8 cellular contexts compared by ENCODE assay signal in the genomic region with DNA sequence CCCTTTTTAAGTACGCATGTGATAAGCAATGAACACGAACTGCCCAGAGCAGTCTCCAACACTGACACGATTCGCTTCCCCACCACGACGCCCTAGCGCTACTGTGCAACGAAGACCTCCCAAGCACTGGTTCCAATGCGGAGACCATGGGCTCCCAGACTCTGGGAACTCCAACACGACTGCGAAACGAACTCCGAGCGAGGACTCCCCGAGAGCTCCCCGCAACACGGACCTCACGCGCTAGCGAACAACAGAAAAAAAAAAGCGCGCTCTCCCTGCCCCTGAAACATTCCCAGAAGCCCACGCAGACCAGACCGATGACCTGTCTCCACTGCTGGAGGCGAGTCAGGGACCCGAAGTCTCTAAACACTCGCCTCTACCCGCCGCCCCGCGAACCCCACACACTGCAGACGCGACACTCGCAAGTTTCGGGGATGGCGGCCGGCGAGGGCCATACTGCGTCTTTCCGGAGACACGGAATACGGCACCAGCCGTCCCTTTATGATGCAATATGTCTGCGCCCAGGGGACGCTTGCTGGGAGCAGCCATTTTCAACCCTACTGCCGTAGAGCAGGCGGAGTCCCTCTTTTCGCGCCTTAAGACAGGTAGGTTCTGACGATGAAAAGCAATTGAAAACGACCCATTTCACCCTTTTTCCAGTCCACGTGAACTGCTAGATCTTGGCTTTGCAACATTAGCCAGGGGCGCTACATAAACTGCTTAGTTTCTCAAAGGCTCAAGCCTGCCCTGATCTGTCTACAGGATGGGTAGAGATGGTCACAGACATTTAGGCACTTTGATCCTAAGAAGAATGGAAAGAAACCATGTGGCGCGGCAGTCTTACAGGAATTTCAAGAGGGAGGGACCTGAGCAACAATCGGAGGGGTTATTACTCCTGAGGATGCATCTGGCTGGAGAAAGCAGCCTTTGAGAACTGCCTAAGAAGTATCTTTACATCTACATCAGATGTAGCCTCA. TPM values are rescaled to one million over a fixed set of nuclear protein-coding genes. Genes with fewer than 3 reads are reported as not detected.
DNase-seq lines count a peak whose midpoint lies in the region; ATAC-seq, FAIRE-seq and TF ChIP-seq lines count a peak whose summit lies in the region.

A gene (minus strand): TSS at position 430 of the 977 bp plus-strand sequence. CDS start 7,569 bp downstream, outside the sequence.

- no TSS peak for BruUV-seq in endothelial cell of umbilical vein (replicated peaks; lab: Mats Ljungman, UMichigan)

- POLR2A ChIA-PET in endothelial cell of umbilical vein (lab: Charles Lee) = no interaction called here

- peak within 1 kb of the TSS; percentile 98 for H3K4me3 Mint-ChIP-seq in memory B cell

- peak; percentile 87 for FAIRE-seq in endothelial cell of umbilical vein (lab: Jason Lieb, UNC)

- peak within 1 kb of the TSS; percentile 91 for H3K27ac Mint-ChIP-seq in memory B cell

- TF ChIP-seq CTCF in NB4 (IDR thresholded peaks at IDR 0.05; ENCODE audit: low read depth, low read length) (no peak), endothelial cell of umbilical vein (IDR thresholded peaks at IDR 0.05; ENCODE audit: extremely low read depth in 1 of 2, insufficient read depth in 1 of 2, low read depth in 1 of 2, low read length in 2 of 2) (no peak)

- H3K9me3 Mint-ChIP-seq in memory B cell = peaks cover 19% of the 10 kb centered on the region

- no peaks in the 10 kb centered on the region for H3K4me1 Mint-ChIP-seq in memory B cell

- peaks cover 53% of the 10 kb centered on the region for H3K36me3 Mint-ChIP-seq in memory B cell

- ATAC-seq in memory B cell (ENCODE audit: low read depth) (peak; percentile 94), HG03565 (IDR thresholded peaks at IDR 0.05; ENCODE audit: unreplicated experiment) (no peak), HG03025 (IDR thresholded peaks at IDR 0.05; ENCODE audit: low FRiP score, unreplicated experiment) (no peak)

- dilution Hi-C loops in endothelial cell of umbilical vein (cut with MboI; ENCODE audit: extremely low pct_ligation_motif_present, low sequenced_read_pairs) = no loop called here

- intact Hi-C loops in endothelial cell of umbilical vein (cut with micrococcal nuclease) = loop anchor here (1.0 to 2.0 kb wide), 2 partner anchors 16 to 39 kb away; a partner anchor contains a TSS

- H3K27me3 Mint-ChIP-seq in memory B cell = no peaks in the 10 kb centered on the region

- H2AFZ ChIP-seq in endothelial cell of umbilical vein (ENCODE audit: low read depth, low read length) = peak within 1 kb of the TSS; percentile 88

- no peaks in the 10 kb centered on the region for H3K79me2 ChIP-seq in endothelial cell of umbilical vein (ENCODE audit: control insufficient read depth, insufficient read depth, low read length)

- H3K9ac ChIP-seq in BLaER1 treated with 17β-estradiol and CSF1 and Interleukin-3, amounts not matched to agents 10 nM and 100 nM = no peak within 1 kb of the TSS
- H3K9ac ChIP-seq in endothelial cell of umbilical vein (replicated peaks; ENCODE audit: extremely low read depth, insufficient read depth, low read length) = peak within 1 kb of the TSS; percentile 53

- H3K27me3 ChIP-seq in BLaER1 treated with 17β-estradiol and CSF1 and Interleukin-3, amounts not matched to agents 10 nM and 100 nM = peaks cover 0 to 8% (median 0%) of the 10 kb centered on the region in 11 experiments; a peak in 1 of 22 replicates
- no peaks in the 10 kb centered on the region for H3K27me3 ChIP-seq in endothelial cell of umbilical vein (ENCODE audit: control insufficient read depth in 2 of 2, insufficient read depth in 2 of 2, low read length in 2 of 2)

- H3K4me2 ChIP-seq in BLaER1 treated with 17β-estradiol and CSF1 and Interleukin-3, amounts not matched to agents 10 nM and 100 nM = no peak within 1 kb of the TSS
- H3K4me2 ChIP-seq in endothelial cell of umbilical vein (ENCODE audit: insufficient read depth, low read length) = peak within 1 kb of the TSS; percentile 79

- CTCF ChIA-PET in endothelial cell of umbilical vein (lab: Charles Lee) = no interaction called here

- no peak within 1 kb of the TSS for H3K27ac ChIP-seq in BLaER1 treated with 17β-estradiol and CSF1 and Interleukin-3, amounts not matched to agents 10 nM and 100 nM
- peak within 1 kb of the TSS; percentile 4 for H3K27ac ChIP-seq in endothelial cell of umbilical vein (ENCODE audit: insufficient read depth, low read depth, low read length)

- no peaks in the 10 kb centered on the region for H3K4me1 ChIP-seq in BLaER1 treated with 17β-estradiol and CSF1 and Interleukin-3, amounts not matched to agents 10 nM and 100 nM
- H3K4me1 ChIP-seq in endothelial cell of umbilical vein (ENCODE audit: control insufficient read depth, extremely low read depth, insufficient read depth, low read length) = no peaks in the 10 kb centered on the region

- no peaks in the 10 kb centered on the region for H4K20me1 ChIP-seq in BLaER1 treated with 17β-estradiol and CSF1 and Interleukin-3, amounts not matched to agents 10 nM and 100 nM
- H4K20me1 ChIP-seq in endothelial cell of umbilical vein (replicated peaks; ENCODE audit: control insufficient read depth, extremely low read depth, insufficient read depth, low read length) = no peaks in the 10 kb centered on the region

- H3K9me1 ChIP-seq in endothelial cell of umbilical vein (replicated peaks; ENCODE audit: control insufficient read depth, extremely low read depth, insufficient read depth, low read length) = no peaks in the 10 kb centered on the region

- peak; percentile 40 for TF ChIP-seq POLR2A in NB4 (IDR thresholded peaks at IDR 0.05; ENCODE audit: extremely low read depth, insufficient read length)
- TF ChIP-seq POLR2A in endothelial cell of umbilical vein (IDR thresholded peaks at IDR 0.05; ENCODE audit: low read depth, low read length) = peak; percentile 69

- peak; percentile 93 for DNase-seq in NB4 (ENCODE audit: low read depth)
- DNase-seq in activated T-cell treated with anti-CD3 and anti-CD28 coated beads for 24 hours (ENCODE audit: low read depth) = peak; percentile 53
- DNase-seq in endothelial cell of umbilical vein (ENCODE audit: low read depth, low spot score) = peak; percentile 89
- peak; percentile 43 to 69 for DNase-seq in memory B cell (ENCODE audit: low spot score in 2 of 2)
- DNase-seq in stimulated activated CD4-positive, alpha-beta T cell treated with anti-CD3 and anti-CD28 coated beads, Interleukin-4, amount 100 ng/mL, for 48 hours (ENCODE audit: low read depth in 2 of 2) = peak; percentile 38 to 55

- H3K4me3 ChIP-seq in BLaER1 treated with 17β-estradiol and CSF1 and Interleukin-3, amounts not matched to agents 10 nM and 100 nM = peak within 1 kb of the TSS; percentile 16 to 52 (median 22); a peak in 17 of 20 replicates
- peak within 1 kb of the TSS; percentile 76 for H3K4me3 ChIP-seq in NB4 (ENCODE audit: low read depth, low read length)
- peak within 1 kb of the TSS; percentile 40 to 73 (median 58) for H3K4me3 ChIP-seq in endothelial cell of umbilical vein (replicated peaks in 1 of 3; ENCODE audit: insufficient read depth in 1 of 3, low read depth in 1 of 3, low read length in 3 of 3)

- H3K36me3 ChIP-seq in BLaER1 treated with 17β-estradiol and CSF1 and Interleukin-3, amounts not matched to agents 10 nM and 100 nM = peaks cover 99 to 100% (median 100%) of the 10 kb centered on the region in 11 experiments
- peaks cover 12 to 15% of the 10 kb centered on the region in 2 experiments for H3K36me3 ChIP-seq in endothelial cell of umbilical vein (ENCODE audit: control insufficient read depth in 2 of 2, extremely low read depth in 1 of 2, insufficient read depth in 2 of 2, low read length in 2 of 2)

- peaks cover 100% of the 10 kb centered on the region in 11 experiments for H3K9me3 ChIP-seq in BLaER1 treated with 17β-estradiol and CSF1 and Interleukin-3, amounts not matched to agents 10 nM and 100 nM (replicated peaks in 1 of 11)
- H3K9me3 ChIP-seq in endothelial cell of umbilical vein (replicated peaks; ENCODE audit: control insufficient read depth, insufficient read depth, low read length) = peaks cover 19% of the 10 kb centered on the region

TF ChIP-seq in endothelial cell of umbilical vein, 7 proteins besides CTCF, POLR2A, EP300 and RAD21:
- TF ChIP-seq POLR2AphosphoS5 (IDR thresholded peaks at IDR 0.05; ENCODE audit: insufficient read depth, low read depth, low read length) = peak; percentile 40
- no peak for TF ChIP-seq EZH2 (IDR thresholded peaks at IDR 0.05; ENCODE audit: borderline replicate concordance, low read depth, low read length, severe bottlenecking)
- TF ChIP-seq JUN (IDR thresholded peaks at IDR 0.05; ENCODE audit: borderline replicate concordance, insufficient read depth, insufficient read length, low read depth) = peak; percentile 5
- TF ChIP-seq FOS (IDR thresholded peaks at IDR 0.05; ENCODE audit: borderline replicate concordance, insufficient read depth, low read length) = no peak
- TF ChIP-seq, protein P1, sequence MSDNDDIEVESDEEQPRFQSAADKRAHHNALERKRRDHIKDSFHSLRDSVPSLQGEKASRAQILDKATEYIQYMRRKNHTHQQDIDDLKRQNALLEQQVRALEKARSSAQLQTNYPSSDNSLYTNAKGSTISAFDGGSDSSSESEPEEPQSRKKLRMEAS (IDR thresholded peaks at IDR 0.05; ENCODE audit: insufficient read depth, insufficient read length) = peak; percentile 19
- TF ChIP-seq MYC (IDR thresholded peaks at IDR 0.05; ENCODE audit: low read depth, low read length) = no peak

RNA-seq across cellular contexts. Expression of the gene that starts here (rescaled TPM):
- 3.2 and 4.0 TPM in 2 replicates for total RNA-seq in endothelial cell of umbilical vein
- 3.1 and 4.7 TPM in 2 replicates for polyA plus RNA-seq in endothelial cell of umbilical vein
- polyA plus RNA-seq in endothelial cell of umbilical vein (2011; cell fraction: cytosol; rRNA removed) = 1.9 and 3.3 TPM in 2 replicates
- polyA plus RNA-seq in endothelial cell of umbilical vein (2011; cell fraction: nucleus; rRNA removed) = 26.9 and 34.3 TPM in 2 replicates
- polyA plus RNA-seq in endothelial cell of umbilical vein (2012) = 2.1 and 3.3 TPM in 2 replicates
- 6.7 and 11.7 TPM in 2 replicates for polyA minus RNA-seq in endothelial cell of umbilical vein
- not detected for polyA minus RNA-seq in endothelial cell of umbilical vein (2011; cell fraction: cytosol; rRNA and poly(A)+ RNA removed)
- 6.0 and 9.3 TPM in 2 replicates for polyA minus RNA-seq in endothelial cell of umbilical vein (2011; cell fraction: nucleus; rRNA and poly(A)+ RNA removed)

Comparison
In these comparisons a context has a peak if more than half of its experiments do, and no peak if none do; other contexts are left out.
1. H3K4me3 ChIP-seq: peak in every context shown above with its lines; median percentile 76 in NB4; 58 in endothelial cell of umbilical vein; 22 in BLaER1 treated with 17β-estradiol and CSF1 and Interleukin-3, amounts not matched to agents 10 nM and 100 nM.